ENCODE assay signal across 9 cellular contexts in the genomic region with DNA sequence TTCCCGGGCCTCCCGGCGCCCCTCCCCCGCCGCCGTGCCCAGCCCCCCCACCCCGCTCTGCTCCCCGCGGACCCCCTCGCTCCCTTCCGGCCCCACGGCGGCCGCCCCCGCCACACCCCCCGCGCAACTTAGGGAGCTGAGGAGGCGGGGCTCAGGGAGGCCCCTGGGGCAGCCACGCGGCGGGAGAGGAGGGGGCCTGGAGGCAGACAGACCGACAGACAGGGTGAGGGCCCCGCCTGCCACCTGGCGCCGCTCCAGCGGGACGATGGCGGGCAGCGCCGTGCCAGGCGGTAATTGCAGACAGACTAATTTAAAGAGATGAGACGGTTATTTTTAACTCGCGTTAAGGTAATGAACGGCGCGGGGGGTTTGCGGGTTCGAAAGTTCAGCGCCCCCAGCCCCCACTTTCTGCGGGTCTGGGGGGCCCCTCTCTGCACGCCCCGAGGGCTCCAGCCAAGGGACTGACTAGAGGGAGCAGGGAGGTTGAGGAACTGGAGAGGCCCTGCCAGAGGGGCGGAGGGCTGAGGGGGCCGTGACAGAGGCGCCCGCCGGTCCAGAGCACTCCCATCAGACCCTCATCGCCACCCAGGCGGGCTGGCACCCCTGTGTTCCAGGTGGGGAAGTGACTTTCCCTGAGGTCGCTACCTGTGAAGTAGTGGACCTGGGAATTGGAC. TPM values are rescaled to one million over a fixed set of nuclear protein-coding genes. Genes with fewer than 3 reads are reported as not detected.
A peak's percentile ranks its signal among the peaks of the same experiment; 100 is the strongest.
DNase-seq lines count a peak whose midpoint lies in the region; ATAC-seq and TF ChIP-seq lines count a peak whose summit lies in the region.
"Had no signal": no experiment of that assay in that cellular context is flagged by ENCODE, and none has a peak within 500 bp of the region (broad histone marks: within the 10 kb centered on the region; RNA-seq: fewer than 3 reads in every experiment).

No MANE protein-coding gene starts in this region.

- peaks cover 11% of the 10 kb centered on the region for H3K4me1 Mint-ChIP-seq in activated naive CD8-positive, alpha-beta T cell treated with anti-CD3 and anti-CD28 coated beads, Interleukin-2, amount 50 U/mL, for 24 hours

- peak; percentile 14 for ATAC-seq in GM18868 (IDR thresholded peaks at IDR 0.05; ENCODE audit: unreplicated experiment)
- no peak for ATAC-seq in activated naive CD8-positive, alpha-beta T cell treated with anti-CD3 and anti-CD28 coated beads, Interleukin-2, amount 50 U/mL, for 24 hours
- ATAC-seq in HG02870 (IDR thresholded peaks at IDR 0.05; ENCODE audit: unreplicated experiment): no peak

- H4K5ac ChIP-seq in mesendoderm (ENCODE audit: low read length): no peak overlapping the region

- H3K9ac ChIP-seq in mesendoderm (ENCODE audit: low read length): peak overlapping the region; percentile 32

- H2BK15ac ChIP-seq in mesendoderm (replicated peaks; ENCODE audit: low read depth): no peak overlapping the region

- no peaks in the 10 kb centered on the region for H3K9me3 Mint-ChIP-seq in activated naive CD8-positive, alpha-beta T cell treated with anti-CD3 and anti-CD28 coated beads, Interleukin-2, amount 50 U/mL, for 24 hours

- H3K79me2 ChIP-seq in mesendoderm (ENCODE audit: control insufficient read depth, insufficient read depth, low read length): no peaks in the 10 kb centered on the region

- H3K4me2 ChIP-seq in mesendoderm (ENCODE audit: low read length): peak overlapping the region; percentile 68

- H3K4me3 ChIP-seq in mesendoderm (ENCODE audit: low read length): no peak overlapping the region
- peak overlapping the region; percentile 17 to 48 (median 32) for H3K4me3 ChIP-seq in transverse colon
- H3K4me3 ChIP-seq: lung had no signal

- TF ChIP-seq CTCF in transverse colon (IDR thresholded peaks at IDR 0.05): no peak

- no peak for TF ChIP-seq POLR2A in transverse colon (IDR thresholded peaks at IDR 0.05)

- peaks cover 10% of the 10 kb centered on the region for H3K4me1 ChIP-seq in mesendoderm (ENCODE audit: control insufficient read depth, low read depth, low read length)
- H3K4me1 ChIP-seq in transverse colon: peaks cover 23 to 31% (median 25%) of the 10 kb centered on the region in 4 donors

- H3K36me3 ChIP-seq in mesendoderm (ENCODE audit: control insufficient read depth, insufficient read depth, low read length): no peaks in the 10 kb centered on the region
- no peaks in the 10 kb centered on the region for H3K36me3 ChIP-seq in transverse colon

- TF ChIP-seq EP300 in transverse colon (IDR thresholded peaks at IDR 0.05; ENCODE audit: low read depth): no peak

- no peak overlapping the region for H4K8ac ChIP-seq in mesendoderm (ENCODE audit: low read depth, low read length)

- H3K27me3 ChIP-seq in mesendoderm (ENCODE audit: insufficient read depth, low read length, poor library complexity) (peaks cover 15% of the 10 kb centered on the region), transverse colon (peaks cover 36% of the 10 kb centered on the region)

- H2BK5ac ChIP-seq in mesendoderm (ENCODE audit: low read length): no peak overlapping the region

- no peak overlapping the region for H3K27ac ChIP-seq in mesendoderm (ENCODE audit: low read depth, low read length)
- peak overlapping the region; percentile 3 to 54 (median 15) for H3K27ac ChIP-seq in transverse colon

- whole genome bisulfite sequencing in mesendoderm (ENCODE audit: extremely low coverage, insufficient coverage, low lambda C conversion rate): no CpG with 5 or more reads among the region's 51 CpGs
- WGBS in transverse colon (ENCODE audit: low coverage in 1 of 2), 2 donors: 6% methylated on average over 21 of the region's 51 CpGs; no CpG with 5 or more reads in 1 of the 2 donors

- H3K36me3 Mint-ChIP-seq in activated naive CD8-positive, alpha-beta T cell treated with anti-CD3 and anti-CD28 coated beads, Interleukin-2, amount 50 U/mL, for 24 hours (ENCODE audit: low read depth): no peaks in the 10 kb centered on the region

- DNase-seq in NCI-H510A (lab: John Stamatoyannopoulos, UW): peak; percentile 76
- no peak for DNase-seq in activated naive CD8-positive, alpha-beta T cell treated with anti-CD3 and anti-CD28 coated beads, Interleukin-2, amount 50 U/mL, for 24 hours
- no peak for DNase-seq in mesendoderm
- no peak for DNase-seq in transverse colon
- DNase-seq in T1000 (lab: John Stamatoyannopoulos, UW): no peak
- DNase-seq in activated CD4-positive, CD25-positive, alpha-beta regulatory T cell treated with anti-CD3 and anti-CD28 coated beads, Interleukin-2, amount 50 U/mL, for 72 hours: no peak

- no peak overlapping the region for H3K23ac ChIP-seq in mesendoderm (ENCODE audit: low read length)

- no peaks in the 10 kb centered on the region for H3K79me1 ChIP-seq in mesendoderm (ENCODE audit: low read length)

- H2AK5ac ChIP-seq in mesendoderm (ENCODE audit: low read length): no peak overlapping the region

- no peak overlapping the region for H3K4ac ChIP-seq in mesendoderm (ENCODE audit: low read depth, low read length)

- peak overlapping the region; percentile 74 for H3K56ac ChIP-seq in mesendoderm (ENCODE audit: low read length)

- H3K18ac ChIP-seq in mesendoderm (ENCODE audit: low read length): peak overlapping the region; percentile 32

- intact Hi-C loops in transverse colon (cut with DNase I; ENCODE audit: low total_unique reads): no loop called here

- no peaks in the 10 kb centered on the region for H3K9me3 ChIP-seq in transverse colon

- peaks cover 51% of the 10 kb centered on the region for H3K27me3 Mint-ChIP-seq in activated naive CD8-positive, alpha-beta T cell treated with anti-CD3 and anti-CD28 coated beads, Interleukin-2, amount 50 U/mL, for 24 hours

- H3K27ac Mint-ChIP-seq in activated naive CD8-positive, alpha-beta T cell treated with anti-CD3 and anti-CD28 coated beads, Interleukin-2, amount 50 U/mL, for 24 hours: no peak overlapping the region

- in situ Hi-C loops in transverse colon (cut with MboI; ENCODE audit: low pct_ligation_motif_present in 1 of 4, low pct_unique_long_range_greater_than_20kb in 1 of 4, low sequenced_read_pairs in 3 of 4): no loop called here

- no peak overlapping the region for H2BK120ac ChIP-seq in mesendoderm (ENCODE audit: low read depth, low read length)

- peak overlapping the region; percentile 56 for H3K4me3 Mint-ChIP-seq in activated naive CD8-positive, alpha-beta T cell treated with anti-CD3 and anti-CD28 coated beads, Interleukin-2, amount 50 U/mL, for 24 hours

RNA-seq across cellular contexts. Expression of a gene that starts 5.3 kb away (rescaled TPM):
- polyA plus RNA-seq in mesendoderm (2013, experiment 1 of 2): 0.32 TPM
- 0.36 TPM for polyA plus RNA-seq in mesendoderm (2013, experiment 2 of 2)
- 1 to 10 TPM in 1 of 4 donors, under 1 TPM in 1, not detected in 2; 0.14 to 4.1 TPM for total RNA-seq in transverse colon
